In the genomic region with DNA sequence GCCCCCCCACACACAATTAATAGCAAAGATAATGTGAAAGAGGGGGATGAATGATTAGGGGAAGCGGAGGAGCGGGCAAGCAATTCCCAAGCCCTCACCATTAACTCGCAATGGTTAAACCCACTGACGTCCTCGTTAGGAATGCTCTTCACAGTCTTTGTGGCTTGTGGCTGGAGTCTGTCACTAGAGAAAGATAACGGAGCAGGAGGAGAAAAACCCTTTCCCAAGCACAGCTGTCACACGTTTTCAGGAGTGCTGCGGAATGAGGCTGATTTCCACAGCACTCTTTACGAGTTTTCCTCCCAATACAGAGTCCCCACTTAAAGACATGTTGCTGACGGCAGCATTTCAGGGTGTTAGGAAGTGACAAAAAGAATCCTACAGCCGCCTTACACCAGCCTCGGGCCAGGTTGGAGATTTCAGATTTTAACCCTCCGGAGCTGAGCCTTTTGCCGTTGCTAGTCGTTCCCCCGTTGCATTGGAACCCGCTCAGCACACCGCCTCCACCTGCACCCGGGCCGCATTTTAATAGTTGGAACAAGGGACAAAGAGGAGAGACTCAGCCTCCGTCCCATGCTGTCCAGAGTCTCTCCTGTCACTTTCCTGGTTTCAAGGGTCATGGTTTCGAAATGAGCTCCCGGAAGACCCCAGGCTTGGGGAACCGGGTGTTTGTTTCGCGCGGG, we compare ENCODE assay signal across 8 cellular contexts.
A peak's percentile ranks its signal among the peaks of the same experiment; 100 is the strongest.
DNase-seq lines count a peak whose midpoint lies in the region; ATAC-seq and TF ChIP-seq lines count a peak whose summit lies in the region.

No MANE protein-coding gene starts in this region.

- intact Hi-C loops in body of pancreas (cut with DNase I): no loop called here
- intact Hi-C loops in posterior cingulate gyrus (cut with DNase I): loop anchor here (2.0 kb wide), 1 partner anchor 89 kb away; no protein-coding TSS in a partner anchor

- H3K4me3 ChIP-seq in HFF-Myc (replicated peaks; ENCODE audit: low read depth, low read length) (peak overlapping the region; percentile 46), body of pancreas (peak overlapping the region; percentile 22 to 31), suprapubic skin (peak overlapping the region; percentile 63)

- no peak for TF ChIP-seq EP300 in suprapubic skin (IDR thresholded peaks at IDR 0.05)

- no peaks in the 10 kb centered on the region for H3K27me3 ChIP-seq in body of pancreas
- H3K27me3 ChIP-seq in layer of hippocampus (ENCODE audit: control insufficient read depth, insufficient read depth, low read length): no peaks in the 10 kb centered on the region
- no peaks in the 10 kb centered on the region for H3K27me3 ChIP-seq in suprapubic skin

- DNase-seq in Ammon's horn (ENCODE audit: low spot score) (peak; percentile 26), HFF-Myc (ENCODE audit: extremely low read depth, low read depth) (no peak), body of pancreas (no peak), suprapubic skin (ENCODE audit: low spot score in 2 of 2) (no peak), posterior cingulate gyrus (no peak)
- no peak for DNase-seq in stimulated activated CD4-positive, alpha-beta T cell treated with anti-CD3 and anti-CD28 coated beads, Interleukin-4, amount 100 ng/mL, for 4 hours

- ATAC-seq in body of pancreas (peak; percentile 26), HG03108 (IDR thresholded peaks at IDR 0.05; ENCODE audit: unreplicated experiment) (no peak)

- TF ChIP-seq POLR2A in body of pancreas (IDR thresholded peaks at IDR 0.05) (no peak), suprapubic skin (IDR thresholded peaks at IDR 0.05) (no peak)

- no peaks in the 10 kb centered on the region for H3K9me3 ChIP-seq in body of pancreas
- no peaks in the 10 kb centered on the region for H3K9me3 ChIP-seq in suprapubic skin

- TF ChIP-seq CTCF in HFF-Myc (IDR thresholded peaks at IDR 0.05; ENCODE audit: low read depth, low read length, missing control alignments): no peak
- TF ChIP-seq CTCF in body of pancreas (IDR thresholded peaks at IDR 0.05): no peak
- TF ChIP-seq CTCF in suprapubic skin (IDR thresholded peaks at IDR 0.05): no peak

- H3K27ac ChIP-seq in body of pancreas: peak overlapping the region in 2 of 4 donors; percentile 34 to 42
- H3K27ac ChIP-seq in layer of hippocampus (ENCODE audit: low read depth, low read length): peak overlapping the region; percentile 92
- no peak overlapping the region for H3K27ac ChIP-seq in suprapubic skin

- WGBS in body of pancreas, 2 donors: 8 to 17% methylated on average over 15 to 27 of the region's 27 CpGs
- WGBS in suprapubic skin: 15% methylated on average over 23 of the region's 27 CpGs

- H3K36me3 ChIP-seq in body of pancreas (replicated peaks in 1 of 2; ENCODE audit: insufficient read depth in 1 of 2, low read depth in 2 of 2) (no peaks in the 10 kb centered on the region), suprapubic skin (no peaks in the 10 kb centered on the region)

- H3K4me1 ChIP-seq in body of pancreas (peaks cover 3% of the 10 kb centered on the region), suprapubic skin (peaks cover 6% of the 10 kb centered on the region)
